ENCODE assay signal across 11 cellular contexts in the genomic region with DNA sequence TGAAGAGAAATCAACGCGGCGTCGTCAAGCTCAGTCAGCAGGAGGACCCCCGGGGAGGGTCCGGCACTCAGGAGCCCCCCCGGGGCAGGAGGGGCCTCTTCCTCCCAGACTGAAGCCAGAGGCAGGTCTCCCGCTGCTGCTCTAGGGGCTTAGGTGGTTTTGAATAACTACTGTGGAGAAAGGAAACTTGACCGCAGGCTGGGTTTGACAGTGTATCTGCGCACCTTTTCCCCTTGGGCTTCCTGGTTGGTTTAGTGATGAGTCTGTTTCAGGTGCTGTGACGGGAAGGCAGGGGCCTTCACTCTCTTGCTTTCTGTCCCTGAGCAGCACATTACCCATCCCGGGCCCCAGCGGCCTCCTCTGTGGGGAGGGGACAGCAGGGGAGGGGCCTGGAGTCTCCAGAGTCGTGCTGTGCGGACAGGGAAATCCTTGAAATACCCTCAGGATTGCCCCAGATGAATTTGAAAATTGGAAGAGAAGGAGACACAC.
"Had no signal": no experiment of that assay in that cellular context is flagged by ENCODE, and none has a peak within 500 bp of the region (broad histone marks: within the 10 kb centered on the region; RNA-seq: fewer than 3 reads in every experiment).

No MANE protein-coding gene starts in this region.

- H3K4me3 Mint-ChIP-seq: activated CD4-positive, alpha-beta memory T cell treated with anti-CD3 and anti-CD28 coated beads for 36 hours; activated T-cell treated with anti-CD3 and anti-CD28 coated beads, Interleukin-2, amount 50 U/mL, for 4 hours; nephron had no signal

- DNase-seq: activated CD4-positive, alpha-beta memory T cell treated with anti-CD3 and anti-CD28 coated beads for 36 hours; activated effector memory CD4-positive, alpha-beta T cell treated with anti-CD3 and anti-CD28 coated beads, Interleukin-2, amount 50 U/mL, for 16 hours; activated T-cell treated with anti-CD3 and anti-CD28 coated beads, Interleukin-2, amount 50 U/mL, for 4 hours; hypothalamus; left ventricle myocardium superior; mesenchymal stem cell; stimulated activated CD4-positive, alpha-beta T cell treated with anti-CD3 and anti-CD28 coated beads, Interleukin-1b, Interleukin-23, amount 100 ng/mL, for 48 hours had no signal

- H3K9me3 Mint-ChIP-seq: activated CD4-positive, alpha-beta memory T cell treated with anti-CD3 and anti-CD28 coated beads for 36 hours; activated naive CD4-positive, alpha-beta T cell treated with anti-CD3 and anti-CD28 coated beads, Interleukin-2, amount 50 U/mL, for 72 hours; activated T-cell treated with anti-CD3 and anti-CD28 coated beads, Interleukin-2, amount 50 U/mL, for 4 hours had no signal

- ATAC-seq: activated naive CD4-positive, alpha-beta T cell treated with anti-CD3 and anti-CD28 coated beads, Interleukin-2, amount 50 U/mL, for 72 hours; activated T-cell treated with anti-CD3 and anti-CD28 coated beads, Interleukin-2, amount 50 U/mL, for 4 hours; left ventricle myocardium superior had no signal

- H3K27ac Mint-ChIP-seq: activated CD4-positive, alpha-beta memory T cell treated with anti-CD3 and anti-CD28 coated beads for 36 hours; nephron had no signal

- FAIRE-seq: endometrium, urothelium cell line had no signal

- H3K36me3 Mint-ChIP-seq: activated CD4-positive, alpha-beta memory T cell treated with anti-CD3 and anti-CD28 coated beads for 36 hours; activated naive CD4-positive, alpha-beta T cell treated with anti-CD3 and anti-CD28 coated beads, Interleukin-2, amount 50 U/mL, for 72 hours had no signal
